Comparison of ENCODE assay signal across 8 cellular contexts in the genomic region with DNA sequence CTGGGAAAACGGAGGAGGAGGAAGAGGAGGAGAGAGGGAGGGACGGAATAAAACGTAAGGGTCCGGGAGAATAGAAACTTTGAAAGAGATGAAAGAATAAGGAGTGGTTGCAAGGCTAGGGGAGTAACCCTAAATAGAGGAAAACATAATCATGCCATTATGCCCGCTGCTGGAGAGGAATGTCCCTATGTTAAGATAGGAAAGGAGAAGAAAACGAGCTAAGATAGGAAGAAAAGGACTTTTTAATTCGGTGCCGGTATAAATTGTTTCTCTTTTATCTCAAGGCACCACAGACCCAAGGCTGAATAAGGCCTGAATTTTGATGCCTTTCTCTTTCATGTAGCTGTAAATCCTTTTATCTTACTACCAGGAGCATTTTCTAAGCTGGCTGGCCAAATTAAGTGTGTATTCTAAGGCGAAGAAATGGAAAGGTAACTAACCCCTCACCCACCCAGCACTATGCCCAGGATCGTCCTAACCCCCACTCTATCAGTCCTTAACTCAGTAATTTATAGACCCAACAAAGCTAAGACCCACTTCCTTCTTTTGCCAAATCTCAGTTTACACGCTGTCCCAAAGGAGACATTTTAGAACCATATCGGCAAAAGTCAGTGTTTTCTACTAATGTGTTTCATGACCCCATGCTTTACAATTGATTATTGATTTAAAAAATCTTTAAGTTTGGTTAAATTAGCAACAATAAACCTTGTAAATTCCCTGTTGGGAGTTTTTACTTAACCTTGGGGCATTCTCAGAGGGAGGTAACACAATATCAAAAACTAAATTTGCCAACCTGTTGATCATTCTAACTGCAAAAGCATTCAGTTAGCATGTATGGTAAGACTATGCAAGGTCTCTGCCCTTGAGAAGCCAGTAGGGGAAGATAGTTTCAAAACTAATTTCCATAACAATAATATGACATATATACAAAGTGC. TPM values are rescaled to one million over a fixed set of nuclear protein-coding genes. Genes with fewer than 3 reads are reported as not detected.
DNase-seq lines count a peak whose midpoint lies in the region; ATAC-seq and TF ChIP-seq lines count a peak whose summit lies in the region.

No MANE protein-coding gene starts in this region.

- H3K27ac ChIP-seq in ascending aorta, result peak overlapping the region; percentile 85 to 97
- peak overlapping the region; percentile 96 to 98 (median 97) for H3K27ac ChIP-seq in upper lobe of left lung

- H3K27ac Mint-ChIP-seq in activated naive CD4-positive, alpha-beta T cell treated with anti-CD3 and anti-CD28 coated beads, Interleukin-2, amount 10 ng/mL, durations not matched to agents 7 days and 5 days, result peak overlapping the region; percentile 98

- CTCF ChIA-PET in activated naive CD4-positive, alpha-beta T cell treated with anti-CD3 and anti-CD28 coated beads, Interleukin-2, amount 10 ng/mL, durations not matched to agents 7 days and 5 days (lab: Charles Lee), result interaction anchor here (0.7 kb wide), 3 partner anchors 23 to 54 kb away, joined by 3 read pairs; no protein-coding TSS in a partner anchor

- H3K9me3 Mint-ChIP-seq in activated naive CD4-positive, alpha-beta T cell treated with anti-CD3 and anti-CD28 coated beads, Interleukin-2, amount 10 ng/mL, durations not matched to agents 7 days and 5 days, result no peaks in the 10 kb centered on the region

- peak overlapping the region; percentile 93 for H3K4me3 Mint-ChIP-seq in activated naive CD4-positive, alpha-beta T cell treated with anti-CD3 and anti-CD28 coated beads, Interleukin-2, amount 10 ng/mL, durations not matched to agents 7 days and 5 days

- H3K27me3 ChIP-seq in ascending aorta, result no peaks in the 10 kb centered on the region
- H3K27me3 ChIP-seq in upper lobe of left lung, result no peaks in the 10 kb centered on the region

- WGBS in lower leg skin, 2 donors, result 4 to 32% methylated on average over 12 of the region's 12 CpGs
- 4 to 40% methylated on average over 12 of the region's 12 CpGs for WGBS in upper lobe of left lung, 2 donors

- TF ChIP-seq POLR2A in lower leg skin (IDR thresholded peaks at IDR 0.05), result no peak
- no peak for TF ChIP-seq POLR2A in upper lobe of left lung (IDR thresholded peaks at IDR 0.05)

- H3K4me3 ChIP-seq in ascending aorta (peak overlapping the region; percentile 43 to 76), lower leg skin (ENCODE audit: low read depth, poor library complexity, severe bottlenecking) (peak overlapping the region; percentile 6), upper lobe of left lung (peak overlapping the region in 3 of 4 donors; percentile 55 to 70 (median 63))

- no peak for ATAC-seq in upper lobe of left lung (ENCODE audit: low FRiP score in 2 of 2)
- ATAC-seq in HG03039 (IDR thresholded peaks at IDR 0.05; ENCODE audit: unreplicated experiment), result no peak
- ATAC-seq in GM21360 (IDR thresholded peaks at IDR 0.05; ENCODE audit: unreplicated experiment), result no peak
- no peak for ATAC-seq in GM21447 (IDR thresholded peaks at IDR 0.05; ENCODE audit: unreplicated experiment)

- H3K4me1 ChIP-seq in ascending aorta (no peaks in the 10 kb centered on the region), upper lobe of left lung (peaks cover 0 to 11% (median 5%) of the 10 kb centered on the region in 4 donors)

- H3K9me3 ChIP-seq in ascending aorta (no peaks in the 10 kb centered on the region), upper lobe of left lung (no peaks in the 10 kb centered on the region)

- intact Hi-C loops in ascending aorta (cut with DNase I), result loop anchor here (1.0 to 5.0 kb wide), 5 partner anchors 42 to 690 kb away; a partner anchor contains a TSS
- intact Hi-C loops in lower leg skin (cut with DNase I; ENCODE audit: low total_unique reads), result no loop called here

- no peaks in the 10 kb centered on the region for H3K36me3 ChIP-seq in ascending aorta
- no peaks in the 10 kb centered on the region for H3K36me3 ChIP-seq in upper lobe of left lung

- peaks cover 29% of the 10 kb centered on the region for H3K4me1 Mint-ChIP-seq in activated naive CD4-positive, alpha-beta T cell treated with anti-CD3 and anti-CD28 coated beads, Interleukin-2, amount 10 ng/mL, durations not matched to agents 7 days and 5 days

- no peak for TF ChIP-seq EP300 in upper lobe of left lung (IDR thresholded peaks at IDR 0.05)

- no peaks in the 10 kb centered on the region for H3K27me3 Mint-ChIP-seq in activated naive CD4-positive, alpha-beta T cell treated with anti-CD3 and anti-CD28 coated beads, Interleukin-2, amount 10 ng/mL, durations not matched to agents 7 days and 5 days

- no peak for TF ChIP-seq CTCF in ascending aorta (IDR thresholded peaks at IDR 0.05)
- TF ChIP-seq CTCF in lower leg skin (IDR thresholded peaks at IDR 0.05), result no peak
- no peak for TF ChIP-seq CTCF in upper lobe of left lung (IDR thresholded peaks at IDR 0.05)

- DNase-seq in activated naive CD4-positive, alpha-beta T cell treated with anti-CD3 and anti-CD28 coated beads, Interleukin-2, amount 10 ng/mL, durations not matched to agents 7 days and 5 days, result no peak
- DNase-seq in activated naive CD4-positive, alpha-beta T cell treated with Interleukin-2 at 50 U/mL for 16 hours, result no peak
- DNase-seq in ascending aorta (ENCODE audit: low spot score in 2 of 2) (no peak), lower leg skin (ENCODE audit: low spot score in 2 of 2) (no peak), upper lobe of left lung (no peak)

- H3K36me3 Mint-ChIP-seq in activated naive CD4-positive, alpha-beta T cell treated with anti-CD3 and anti-CD28 coated beads, Interleukin-2, amount 10 ng/mL, durations not matched to agents 7 days and 5 days, result peaks cover 15% of the 10 kb centered on the region

RNA-seq across cellular contexts. Expression of a gene that starts 1.1 kb away (rescaled TPM):
- total RNA-seq in ascending aorta (22.7 TPM), lower leg skin (10 to 100 TPM; 23.3 to 35.3 (median 26.3) TPM), upper lobe of left lung (10 to 100 TPM; 17.9 to 58.7 (median 31.1) TPM)

RNA-seq across cellular contexts. Expression of a gene that starts 42.0 kb away (rescaled TPM):
- total RNA-seq in ascending aorta (not detected), lower leg skin (10 to 100 TPM; 11.6 to 23.7 (median 15.1) TPM), upper lobe of left lung (10 to 100 TPM in 5 of 6 donors, 1 to 10 TPM in 1; 4.8 to 28.3 (median 22.1) TPM)

Comparison
In these comparisons a context has a peak if more than half of its experiments do, and no peak if none do; other contexts are left out.
1. H3K4me3 ChIP-seq: peak in every context shown above with its lines; median percentile 63 in upper lobe of left lung; 60 in ascending aorta; 6 in lower leg skin.